Comparison of ENCODE assay signal across 26 cellular contexts in the genomic region with DNA sequence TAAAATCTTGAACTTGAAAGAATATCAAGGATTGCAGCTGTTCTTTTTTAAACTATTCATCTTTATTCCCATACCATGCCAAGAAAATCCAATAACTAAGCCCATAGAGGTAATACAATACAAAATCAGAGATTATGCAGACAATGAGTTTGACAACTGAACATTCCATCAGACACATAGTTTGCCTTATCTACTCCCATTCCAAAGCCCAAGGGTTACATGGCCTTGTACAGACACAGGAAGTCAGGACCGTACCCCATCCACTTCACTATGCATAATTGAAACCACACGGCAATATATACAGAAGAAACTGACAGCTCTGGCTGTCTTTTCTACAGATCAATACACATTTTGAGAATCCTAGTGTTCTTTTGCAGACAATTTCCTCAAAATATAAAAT.
DNase-seq lines count a peak whose midpoint lies in the region; ATAC-seq and TF ChIP-seq lines count a peak whose summit lies in the region.
"Had no signal": no experiment of that assay in that cellular context is flagged by ENCODE, and none has a peak within 500 bp of the region (broad histone marks: within the 10 kb centered on the region; RNA-seq: fewer than 3 reads in every experiment).

No MANE protein-coding gene starts in this region.

- POLR2A ChIA-PET in SK-N-SH (lab: Yijun Ruan, JAX) (no interaction called here), PC-3 (lab: Charles Lee; ENCODE audit: unreplicated experiment) (no interaction called here)

- peak in 1 of 2 experiments; percentile 37; a peak in 1 of 4 replicates for TF ChIP-seq EP300 in SK-N-SH (IDR thresholded peaks at IDR 0.05; ENCODE audit: borderline replicate concordance in 1 of 2, low read depth in 1 of 2, low read length in 1 of 2)
- TF ChIP-seq EP300 in esophagus muscularis mucosa (IDR thresholded peaks at IDR 0.05): no peak

- TF ChIP-seq CTCF in SK-N-SH (IDR thresholded peaks at IDR 0.05) (no peak), fibroblast of mammary gland (conservative IDR thresholded peaks at IDR 0.05; ENCODE audit: control insufficient read depth, insufficient read depth, low read depth, low read length) (no peak), esophagus muscularis mucosa (IDR thresholded peaks at IDR 0.05) (no peak), PC-3 (conservative IDR thresholded peaks at IDR 0.05; ENCODE audit: low read depth, low read length) (no peak), osteoblast (IDR thresholded peaks at IDR 0.05; ENCODE audit: extremely low read depth, low read depth, low read length) (no peak)

- H3K27ac ChIP-seq in SK-N-SH (ENCODE audit: low read depth in 2 of 2, low read length in 1 of 2): no peak overlapping the region; a peak in 1 of 4 replicates
- H3K27ac ChIP-seq in esophagus muscularis mucosa (replicated peaks in 1 of 4): no peak overlapping the region
- no peak overlapping the region for H3K27ac ChIP-seq in PC-3 (ENCODE audit: low read length)
- H3K27ac ChIP-seq in osteoblast (ENCODE audit: low read depth, low read length): no peak overlapping the region
- H3K27ac ChIP-seq: SK-N-MC had no signal

- intact Hi-C loops in esophagus muscularis mucosa (cut with DNase I): no loop called here
- intact Hi-C loops in PC-3 (cut with micrococcal nuclease): no loop called here

- H3K9me3 ChIP-seq in SK-N-SH (no peaks in the 10 kb centered on the region), esophagus muscularis mucosa (no peaks in the 10 kb centered on the region), PC-3 (ENCODE audit: low read length) (no peaks in the 10 kb centered on the region), osteoblast (ENCODE audit: low read depth, low read length) (no peaks in the 10 kb centered on the region)
- H3K9me3 ChIP-seq: BE2C had no signal

- no peak overlapping the region for H3K9ac ChIP-seq in SK-N-SH
- no peak overlapping the region for H3K9ac ChIP-seq in PC-3 (ENCODE audit: low read length)

- BruUV-seq in PC-3 (replicated peaks; lab: Mats Ljungman, UMichigan): no TSS peak

- H3K4me3 ChIP-seq in SK-N-SH (ENCODE audit: low read depth in 2 of 2, low read length in 1 of 2): no peak overlapping the region
- H3K4me3 ChIP-seq in fibroblast of mammary gland (ENCODE audit: control insufficient read depth, low read depth, low read length): no peak overlapping the region
- no peak overlapping the region for H3K4me3 ChIP-seq in esophagus muscularis mucosa
- no peak overlapping the region for H3K4me3 ChIP-seq in PC-3 (ENCODE audit: low read length)
- no peak overlapping the region for H3K4me3 ChIP-seq in osteoblast (ENCODE audit: insufficient read depth, low read length)
- H3K4me3 ChIP-seq: GM12878, GM23338, SK-N-MC had no signal

- no peak for TF ChIP-seq POLR2A in esophagus muscularis mucosa (IDR thresholded peaks at IDR 0.05; ENCODE audit: low read depth)

- DNase-seq in EL (peak; percentile 18), SK-N-SH (peak; percentile 19), fibroblast of mammary gland (ENCODE audit: low read depth) (peak; percentile 7), D341Med (ENCODE audit: low spot score) (no peak), esophagus muscularis mucosa (ENCODE audit: extremely low spot score) (no peak), PC-3 (no peak), osteoblast (ENCODE audit: insufficient read length, low spot score, missing footprints) (no peak)
- DNase-seq: ACHN, BE2C, Calu3, DMS153, DND-41, H9, HFFc6, KBM-7, MV-4-11, NCI-H1105, NCI-H1436 treated with DMSO at 0.1 percent for 48 hours, NCI-H187 treated with DMSO at 0.1 percent for 48 hours, NCI-H2107, NCI-H524 treated with DMSO at 0.1 percent for 48 hours, SIG-M5 had no signal

- no peak for ATAC-seq in PC-3
- ATAC-seq: GM12878, GM23338, Panc1 had no signal

- H4K20me1 ChIP-seq in SK-N-SH (ENCODE audit: insufficient read depth) (no peaks in the 10 kb centered on the region), PC-3 (ENCODE audit: low read length) (no peaks in the 10 kb centered on the region), osteoblast (ENCODE audit: insufficient read depth, low read length) (no peaks in the 10 kb centered on the region)

- H3K27me3 ChIP-seq in SK-N-SH (ENCODE audit: insufficient read depth) (no peaks in the 10 kb centered on the region), esophagus muscularis mucosa (no peaks in the 10 kb centered on the region), PC-3 (ENCODE audit: low read length) (no peaks in the 10 kb centered on the region), osteoblast (ENCODE audit: insufficient read depth, low read length) (no peaks in the 10 kb centered on the region)
- H3K27me3 ChIP-seq: BE2C had no signal

- peaks cover 0 to 2% of the 10 kb centered on the region in 2 experiments; a peak in 2 of 4 replicates for H3K4me1 ChIP-seq in SK-N-SH (ENCODE audit: control insufficient read depth in 1 of 2, insufficient read depth in 2 of 2, low read depth in 1 of 2, low read length in 1 of 2)
- no peaks in the 10 kb centered on the region for H3K4me1 ChIP-seq in esophagus muscularis mucosa
- no peaks in the 10 kb centered on the region for H3K4me1 ChIP-seq in PC-3 (ENCODE audit: insufficient read depth, low read length)
- H3K4me1 ChIP-seq in osteoblast (ENCODE audit: insufficient read depth, low read length): no peaks in the 10 kb centered on the region
- H3K4me1 ChIP-seq: BE2C had no signal

- H3K36me3 ChIP-seq in SK-N-SH (replicated peaks in 1 of 2; ENCODE audit: control insufficient read depth in 1 of 2, insufficient read depth in 2 of 2, low read length in 1 of 2) (no peaks in the 10 kb centered on the region), esophagus muscularis mucosa (no peaks in the 10 kb centered on the region), PC-3 (ENCODE audit: low read depth, low read length) (no peaks in the 10 kb centered on the region), osteoblast (ENCODE audit: insufficient read depth, low read length) (no peaks in the 10 kb centered on the region)
- H3K36me3 ChIP-seq: BE2C had no signal

- H3K79me2 ChIP-seq in SK-N-SH (ENCODE audit: insufficient read depth): no peaks in the 10 kb centered on the region
- no peaks in the 10 kb centered on the region for H3K79me2 ChIP-seq in PC-3 (ENCODE audit: low read length)
- H3K79me2 ChIP-seq in osteoblast (ENCODE audit: insufficient read depth, low read length): no peaks in the 10 kb centered on the region

- H3K4me2 ChIP-seq in SK-N-SH (no peak overlapping the region), PC-3 (ENCODE audit: low read length) (no peak overlapping the region), osteoblast (ENCODE audit: insufficient read depth, low read length) (no peak overlapping the region)
- H3K4me2 ChIP-seq: GM23338 had no signal

- H3F3A ChIP-seq in SK-N-SH (replicated peaks; ENCODE audit: insufficient read depth) (no peaks in the 10 kb centered on the region), PC-3 (ENCODE audit: low read length, unreplicated experiment) (no peaks in the 10 kb centered on the region)

- no peak for TF ChIP-seq RAD21 in SK-N-SH (IDR thresholded peaks at IDR 0.05; ENCODE audit: low read length)

- 22% methylated on average over 2 of the region's 2 CpGs for WGBS in SK-N-SH (ENCODE audit: low lambda C conversion rate)
- 59% methylated on average over 2 of the region's 2 CpGs for WGBS in esophagus muscularis mucosa

- H3K9me2 ChIP-seq in SK-N-SH: no peaks in the 10 kb centered on the region
- H3K9me2 ChIP-seq in PC-3 (replicated peaks; ENCODE audit: low read length): no peaks in the 10 kb centered on the region

- CTCF ChIA-PET in SK-N-SH (lab: Yijun Ruan, JAX) (interaction anchor here (1.3 kb wide), 1 partner anchor 10 kb away, joined by 3 read pairs; no protein-coding TSS in a partner anchor), PC-3 (lab: Charles Lee) (interaction anchor here (0.6 kb wide), 1 partner anchor 48 kb away, joined by 3 read pairs; no protein-coding TSS in a partner anchor)

- H2AFZ ChIP-seq in SK-N-SH (ENCODE audit: low read depth) (no peak overlapping the region; the same call in 1 of the 2 replicates), PC-3 (ENCODE audit: low read length) (no peak overlapping the region), osteoblast (ENCODE audit: low read length) (no peak overlapping the region)
- H2AFZ ChIP-seq: GM23338 had no signal

TF ChIP-seq in SK-N-SH, 30 proteins besides CTCF, POLR2A, EP300 and RAD21:
- peak; percentile 89 for TF ChIP-seq TCF12 (IDR thresholded peaks at IDR 0.05)
- TF ChIP-seq NFIC (IDR thresholded peaks at IDR 0.05; ENCODE audit: borderline replicate concordance): 0 out of 2 replicates have a peak, but pooled peaks have one; percentile 13
- TF ChIP-seq, protein P1, sequence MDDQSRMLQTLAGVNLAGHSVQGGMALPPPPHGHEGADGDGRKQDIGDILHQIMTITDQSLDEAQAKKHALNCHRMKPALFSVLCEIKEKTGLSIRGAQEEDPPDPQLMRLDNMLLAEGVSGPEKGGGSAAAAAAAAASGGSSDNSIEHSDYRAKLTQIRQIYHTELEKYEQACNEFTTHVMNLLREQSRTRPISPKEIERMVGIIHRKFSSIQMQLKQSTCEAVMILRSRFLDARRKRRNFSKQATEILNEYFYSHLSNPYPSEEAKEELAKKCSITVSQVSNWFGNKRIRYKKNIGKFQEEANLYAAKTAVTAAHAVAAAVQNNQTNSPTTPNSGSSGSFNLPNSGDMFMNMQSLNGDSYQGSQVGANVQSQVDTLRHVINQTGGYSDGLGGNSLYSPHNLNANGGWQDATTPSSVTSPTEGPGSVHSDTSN (IDR thresholded peaks at IDR 0.05): peak; percentile 63
- no peak for TF ChIP-seq FOXJ3 (CRISPR knock-in tag; IDR thresholded peaks at IDR 0.05)
- TF ChIP-seq RCOR1 (IDR thresholded peaks at IDR 0.05; ENCODE audit: low read length): peak; percentile 87
- TF ChIP-seq POLR2AphosphoS5 (IDR thresholded peaks at IDR 0.05; ENCODE audit: low read depth, low read length): peak; percentile 19; the same call in 1 of the 2 replicates

Comparison
In these comparisons a context has a peak if more than half of its experiments do, and no peak if none do; other contexts are left out.
1. DNase-seq: peak in EL (single experiment), SK-N-SH (single experiment) and fibroblast of mammary gland (single experiment); none in D341Med (single experiment), esophagus muscularis mucosa (single experiment), PC-3 (single experiment) and osteoblast (single experiment).